In genomic region chr4:111031180-111031579, GRCh38 we compare ENCODE assay signal across 16 cellular contexts.
"Had no signal": no experiment of that assay in that cellular context is flagged by ENCODE, and none has a peak within 500 bp of the region (broad histone marks: within the 10 kb centered on the region; RNA-seq: fewer than 3 reads in every experiment).

No MANE protein-coding gene starts in this region.

- H3K27me3 Mint-ChIP-seq: activated CD4-positive, alpha-beta T cell treated with anti-CD3 and anti-CD28 coated beads, Interleukin-2, amount 10 ng/mL, durations not matched to agents 7 days and 5 days; activated naive CD8-positive, alpha-beta T cell treated with anti-CD3 and anti-CD28 coated beads, Interleukin-2, amount 10 ng/mL, durations not matched to agents 7 days and 5 days had no signal

- H3K9me3 Mint-ChIP-seq: activated CD4-positive, alpha-beta T cell treated with anti-CD3 and anti-CD28 coated beads, Interleukin-2, amount 10 ng/mL, durations not matched to agents 7 days and 5 days; endodermal cell; nephron progenitor cell; T-helper 2 cell treated with Interferon-gamma antibody and Interleukin-4, amounts not matched to agents 5 μg/mL and 100 μg/mL, for 36 hours had no signal

- H3K4me1 Mint-ChIP-seq: activated CD4-positive, alpha-beta T cell treated with anti-CD3 and anti-CD28 coated beads, Interleukin-2, amount 10 ng/mL, durations not matched to agents 7 days and 5 days; activated naive CD8-positive, alpha-beta T cell treated with anti-CD3 and anti-CD28 coated beads, Interleukin-2, amount 10 ng/mL, durations not matched to agents 7 days and 5 days; nephron progenitor cell had no signal

- H3K4me3 Mint-ChIP-seq: activated CD4-positive, alpha-beta T cell treated with anti-CD3 and anti-CD28 coated beads, Interleukin-2, amount 10 ng/mL, durations not matched to agents 7 days and 5 days; activated naive CD8-positive, alpha-beta T cell treated with anti-CD3 and anti-CD28 coated beads, Interleukin-2, amount 10 ng/mL, durations not matched to agents 7 days and 5 days; endodermal cell; nephron progenitor cell; T-helper 2 cell treated with Interferon-gamma antibody and Interleukin-4, amounts not matched to agents 5 μg/mL and 100 μg/mL, for 36 hours had no signal

- H3K9me3 ChIP-seq: prostate gland, transverse colon, vagina had no signal

- H3K27ac ChIP-seq: cardiac muscle cell, prostate gland, transverse colon, vagina had no signal

- H3K27ac Mint-ChIP-seq: activated CD4-positive, alpha-beta T cell treated with anti-CD3 and anti-CD28 coated beads, Interleukin-2, amount 10 ng/mL, durations not matched to agents 7 days and 5 days; activated naive CD8-positive, alpha-beta T cell treated with anti-CD3 and anti-CD28 coated beads, Interleukin-2, amount 10 ng/mL, durations not matched to agents 7 days and 5 days; endodermal cell; nephron progenitor cell; T-helper 2 cell treated with Interferon-gamma antibody and Interleukin-4, amounts not matched to agents 5 μg/mL and 100 μg/mL, for 36 hours had no signal

- H3K36me3 ChIP-seq: cardiac muscle cell, prostate gland, transverse colon, vagina had no signal

- H3K4me3 ChIP-seq: cardiac muscle cell, prostate gland, transverse colon, vagina had no signal

- H3K36me3 Mint-ChIP-seq: activated naive CD8-positive, alpha-beta T cell treated with anti-CD3 and anti-CD28 coated beads, Interleukin-2, amount 10 ng/mL, durations not matched to agents 7 days and 5 days had no signal

- ATAC-seq: right cardiac atrium; stimulated activated naive CD8-positive, alpha-beta T cell treated with anti-CD3 and anti-CD28 coated beads, Interleukin-15, Interleukin-2, amounts not matched to agents 100 U/mL and 50 U/mL, for 24 hours had no signal

- DNase-seq: activated CD4-positive, alpha-beta T cell treated with anti-CD3 and anti-CD28 coated beads, Interleukin-2, amount 10 ng/mL, durations not matched to agents 7 days and 5 days; activated CD4-positive, CD25-positive, alpha-beta regulatory T cell; activated CD8-positive, alpha-beta memory T cell treated with anti-CD3 and anti-CD28 coated beads for 24 hours; activated naive CD4-positive, alpha-beta T cell; activated naive CD8-positive, alpha-beta T cell treated with anti-CD3 and anti-CD28 coated beads, Interleukin-2, amount 10 ng/mL, durations not matched to agents 7 days and 5 days; aorta; endodermal cell; nephron progenitor cell; right cardiac atrium; small intestine; stimulated activated naive CD8-positive, alpha-beta T cell treated with anti-CD3 and anti-CD28 coated beads, Interleukin-15, Interleukin-2, amounts not matched to agents 100 U/mL and 50 U/mL, for 24 hours; transverse colon had no signal

- H3K4me1 ChIP-seq: prostate gland, transverse colon, vagina had no signal

- H3K27me3 ChIP-seq: cardiac muscle cell, transverse colon, vagina had no signal
